ENCODE assay signal across 19 cellular contexts in the genomic region with DNA sequence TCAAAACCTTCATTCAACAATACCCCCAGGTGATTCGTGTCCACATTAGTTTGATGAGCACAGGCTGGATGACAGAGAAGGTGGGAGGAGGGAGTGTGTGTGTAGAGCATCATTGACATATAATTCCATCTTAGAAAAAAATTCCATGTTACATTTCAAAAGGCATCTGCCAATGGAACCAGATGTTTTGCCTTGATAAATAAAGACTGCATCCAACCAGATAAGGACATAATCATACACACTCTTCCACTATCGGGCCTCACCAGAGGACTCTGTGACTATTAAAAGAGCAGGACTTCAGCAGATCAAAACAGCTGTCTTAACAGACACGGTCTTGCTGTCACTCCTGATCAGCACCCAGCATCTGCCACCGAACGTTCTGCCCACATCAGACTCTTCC.
"Had no signal": no experiment of that assay in that cellular context is flagged by ENCODE, and none has a peak within 500 bp of the region (broad histone marks: within the 10 kb centered on the region; RNA-seq: fewer than 3 reads in every experiment).

No MANE protein-coding gene starts in this region.

- H3K27ac ChIP-seq: foreskin keratinocyte, hepatocyte, left ventricle myocardium inferior, neutrophil, right atrium auricular region, suprapubic skin, thyroid gland had no signal

- H3K4me2 ChIP-seq: hepatocyte, smooth muscle cell had no signal

- H3K27me3 ChIP-seq: foreskin keratinocyte, hepatocyte, neutrophil, right atrium auricular region, suprapubic skin, thyroid gland had no signal

- H3K9me3 Mint-ChIP-seq: dendritic cell treated with granulocyte-macrophage colony-stimulating factor and Interleukin-4, amounts not matched to agents 40 ng/mL and 50 ng/mL, for 4 days; nephron progenitor cell; type B pancreatic cell had no signal

- H3K27ac Mint-ChIP-seq: dendritic cell treated with granulocyte-macrophage colony-stimulating factor and Interleukin-4, amounts not matched to agents 40 ng/mL and 50 ng/mL, for 4 days; naive thymus-derived CD4-positive, alpha-beta T cell; nephron progenitor cell; type B pancreatic cell had no signal

- H3K4me3 Mint-ChIP-seq: dendritic cell treated with granulocyte-macrophage colony-stimulating factor and Interleukin-4, amounts not matched to agents 40 ng/mL and 50 ng/mL, for 4 days; naive thymus-derived CD4-positive, alpha-beta T cell; nephron progenitor cell; type B pancreatic cell had no signal

- H3K79me2 ChIP-seq: hepatocyte had no signal

- H3K36me3 ChIP-seq: left ventricle myocardium inferior, neutrophil, right atrium auricular region, suprapubic skin, thyroid gland had no signal

- DNase-seq: foreskin keratinocyte; kidney; left cardiac atrium; left ventricle myocardium inferior; mesenchymal stem cell; naive thymus-derived CD4-positive, alpha-beta T cell; nephron progenitor cell; posterior cingulate gyrus; stimulated activated CD4-positive, alpha-beta T cell treated with anti-CD3 and anti-CD28 coated beads, Interleukin-2, amount 100 ng/mL, for 48 hours; stimulated activated naive CD8-positive, alpha-beta T cell treated with anti-CD3 and anti-CD28 coated beads, Interleukin-15, Interleukin-2, amounts not matched to agents 100 U/mL and 50 U/mL, for 24 hours; thyroid gland had no signal

- H3K36me3 Mint-ChIP-seq: type B pancreatic cell had no signal

- H3K4me1 ChIP-seq: foreskin keratinocyte, left ventricle myocardium inferior, right atrium auricular region, suprapubic skin, thyroid gland had no signal

- H3K4me3 ChIP-seq: hepatocyte, left ventricle myocardium inferior, lung, right atrium auricular region, smooth muscle cell, suprapubic skin, thyroid gland had no signal

- H3K4me1 Mint-ChIP-seq: naive thymus-derived CD4-positive, alpha-beta T cell; nephron progenitor cell had no signal

- H3K9me3 ChIP-seq: left ventricle myocardium inferior, neutrophil, right atrium auricular region, suprapubic skin, thyroid gland had no signal

- H2AFZ ChIP-seq: hepatocyte had no signal

- H3K27me3 Mint-ChIP-seq: type B pancreatic cell had no signal
